20 cellular contexts compared by ENCODE assay signal in the genomic region with DNA sequence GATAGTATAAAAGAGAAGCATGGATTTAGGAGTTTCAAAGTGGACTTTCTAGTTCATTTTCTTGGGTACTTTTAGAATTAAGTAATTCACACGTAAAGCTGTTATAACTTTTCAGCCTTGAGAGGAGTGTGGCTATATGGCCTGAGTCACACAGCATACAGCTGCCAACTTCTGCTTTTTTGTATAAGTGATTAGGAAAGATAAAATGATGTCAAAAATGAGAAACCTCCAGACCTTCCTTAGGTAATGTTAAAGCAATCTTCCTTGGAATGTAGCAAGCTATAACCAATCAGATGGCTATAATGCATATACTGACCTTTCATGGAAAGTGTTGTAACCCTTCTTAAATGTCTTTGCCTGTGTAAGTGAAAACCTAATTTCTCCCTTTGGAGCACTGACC. TPM values are rescaled to one million over a fixed set of nuclear protein-coding genes. Genes with fewer than 3 reads are reported as not detected.
A peak's percentile ranks its signal among the peaks of the same experiment; 100 is the strongest.
DNase-seq lines count a peak whose midpoint lies in the region; ATAC-seq and TF ChIP-seq lines count a peak whose summit lies in the region.
"Had no signal": no experiment of that assay in that cellular context is flagged by ENCODE, and none has a peak within 500 bp of the region (broad histone marks: within the 10 kb centered on the region; RNA-seq: fewer than 3 reads in every experiment).

No MANE protein-coding gene starts in this region.

- no peaks in the 10 kb centered on the region for H3K36me3 Mint-ChIP-seq in CD14-positive monocyte

- H3K4me3 ChIP-seq in fibroblast of mammary gland (ENCODE audit: control insufficient read depth, low read depth, low read length): no peak overlapping the region
- H3K4me3 ChIP-seq: adrenal gland, gastrocnemius medialis, pancreas had no signal

- intact Hi-C loops in CD14-positive monocyte (cut with micrococcal nuclease): no loop called here

- H3K9me3 Mint-ChIP-seq in CD14-positive monocyte: peaks cover 10 to 23% (median 18%) of the 10 kb centered on the region in 7 donors
- H3K9me3 Mint-ChIP-seq: activated CD8-positive, alpha-beta T cell treated with anti-CD3 and anti-CD28 coated beads for 36 hours had no signal

- H3K4me1 Mint-ChIP-seq in CD14-positive monocyte: peaks cover 18% of the 10 kb centered on the region

- no peaks in the 10 kb centered on the region for H3K27me3 Mint-ChIP-seq in CD14-positive monocyte (ENCODE audit: low read depth in 3 of 3)
- H3K27me3 Mint-ChIP-seq: activated CD8-positive, alpha-beta T cell treated with anti-CD3 and anti-CD28 coated beads for 36 hours had no signal

- H3K4me3 Mint-ChIP-seq in CD14-positive monocyte: no peak overlapping the region
- H3K4me3 Mint-ChIP-seq: activated CD8-positive, alpha-beta T cell treated with anti-CD3 and anti-CD28 coated beads for 36 hours; activated T-cell treated with anti-CD3 and anti-CD28 coated beads, Interleukin-2, amount 50 U/mL, for 72 hours had no signal

- DNase-seq in CD14-positive monocyte (ENCODE audit: low spot score) (no peak), M059J (ENCODE audit: low read depth) (peak; percentile 57), SIG-M5 treated with dmso at 0.1 percent for 504 hours (lab: John Stamatoyannopoulos, UW; ENCODE audit: unreplicated experiment) (peak; percentile 88), fibroblast of mammary gland (ENCODE audit: low read depth) (peak; percentile 8), DMS114 treated with DMSO at 0.1 percent for 48 hours (lab: John Stamatoyannopoulos, UW; ENCODE audit: unreplicated experiment) (no peak), ecto neural progenitor cell (ENCODE audit: low spot score) (no peak), NCI-H2196 (lab: John Stamatoyannopoulos, UW; ENCODE audit: unreplicated experiment) (no peak)
- DNase-seq: activated CD8-positive, alpha-beta T cell treated with anti-CD3 and anti-CD28 coated beads for 36 hours; activated T-cell treated with anti-CD3 and anti-CD28 coated beads, Interleukin-2, amount 50 U/mL, for 72 hours; adrenal gland; cerebellar nuclear complex; COR-L47; gastrocnemius medialis; NCI-H1417; pancreas; stimulated activated CD4-positive, alpha-beta T cell treated with anti-CD3 and anti-CD28 coated beads, Interleukin-2, amount 100 ng/mL, for 48 hours; substantia nigra; SW 1271 had no signal

- H3K27ac Mint-ChIP-seq in CD14-positive monocyte: peak overlapping the region in 6 of 7 donors; percentile 12 to 85 (median 58)
- H3K27ac Mint-ChIP-seq: activated CD8-positive, alpha-beta T cell treated with anti-CD3 and anti-CD28 coated beads for 36 hours; activated T-cell treated with anti-CD3 and anti-CD28 coated beads, Interleukin-2, amount 50 U/mL, for 72 hours had no signal

- ATAC-seq in HG02571 (IDR thresholded peaks at IDR 0.05; ENCODE audit: unreplicated experiment): no peak
- ATAC-seq: activated CD8-positive, alpha-beta T cell treated with anti-CD3 and anti-CD28 coated beads for 36 hours; activated T-cell treated with anti-CD3 and anti-CD28 coated beads, Interleukin-2, amount 50 U/mL, for 72 hours; gastrocnemius medialis; HepG2 had no signal

- TF ChIP-seq CTCF in CD14-positive monocyte (IDR thresholded peaks at IDR 0.05) (no peak), fibroblast of mammary gland (conservative IDR thresholded peaks at IDR 0.05; ENCODE audit: control insufficient read depth, insufficient read depth, low read depth, low read length) (no peak)

RNA-seq across cellular contexts. Expression of a gene that starts 39.2 kb away (rescaled TPM):
- not detected for polyA plus RNA-seq in CD14-positive monocyte
- 0.25 TPM in 1 of 2 replicates, not detected in the other for total RNA-seq in M059J (2014; rRNA removed; shearing (Covaris generic))
- total RNA-seq: activated CD8-positive, alpha-beta T cell treated with anti-CD3 and anti-CD28 coated beads for 36 hours had no signal

Comparison
In these comparisons a context has a peak if more than half of its experiments do, and no peak if none do; other contexts are left out.
1. DNase-seq: peak in M059J (single experiment), SIG-M5 treated with dmso at 0.1 percent for 504 hours (single experiment) and fibroblast of mammary gland (single experiment); none in CD14-positive monocyte (single experiment), DMS114 treated with DMSO at 0.1 percent for 48 hours (single experiment), ecto neural progenitor cell (single experiment) and NCI-H2196 (single experiment).